ENCODE assay signal across 19 cellular contexts in genomic region chr4:95761871-95762270, GRCh38.
"Had no signal": no experiment of that assay in that cellular context is flagged by ENCODE, and none has a peak within 500 bp of the region (broad histone marks: within the 10 kb centered on the region; RNA-seq: fewer than 3 reads in every experiment).

No MANE protein-coding gene starts in this region.

- H3K4me1 ChIP-seq: ascending aorta, heart right ventricle, lower lobe of right lung, sigmoid colon, tibial artery, vagina had no signal

- ATAC-seq: activated naive CD8-positive, alpha-beta T cell treated with anti-CD3 and anti-CD28 coated beads, Interleukin-2, amount 50 U/mL, for 24 hours; heart right ventricle; left colon; lower lobe of right lung had no signal

- H3K4me3 ChIP-seq: ascending aorta, heart right ventricle, lower lobe of right lung, ovary, sigmoid colon, tibial artery, vagina had no signal

- H3K27ac ChIP-seq: ascending aorta, heart right ventricle, lower lobe of right lung, ovary, sigmoid colon, tibial artery, vagina, VCaP had no signal

- H3K9me3 ChIP-seq: ascending aorta, lower lobe of right lung, ovary, sigmoid colon, tibial artery, vagina had no signal

- DNase-seq: activated CD4-positive, alpha-beta T cell treated with anti-CD3 and anti-CD28 coated beads for 1 hour; activated CD4-positive, alpha-beta T cell treated with anti-CD3 and anti-CD28 coated beads, Interleukin-2, amount 50 U/mL, for 4 hours; activated naive CD4-positive, alpha-beta T cell treated with anti-CD3 and anti-CD28 coated beads for 36 hours; activated naive CD8-positive, alpha-beta T cell treated with anti-CD3 and anti-CD28 coated beads, Interleukin-2, amount 50 U/mL, for 24 hours; central memory CD4-positive, alpha-beta T cell; cortex of kidney; effector CD4-positive, alpha-beta T cell; heart right ventricle; left colon; lower lobe of right lung; ovary; sigmoid colon; stimulated activated CD4-positive, alpha-beta T cell treated with anti-CD3 and anti-CD28 coated beads, Interleukin-4, amount 100 ng/mL, for 1 hour; stimulated activated naive CD4-positive, alpha-beta T cell; T-helper 1 cell; tibial artery had no signal

- H3K36me3 ChIP-seq: ascending aorta, heart right ventricle, lower lobe of right lung, ovary, sigmoid colon, tibial artery, vagina had no signal

- H3K27me3 ChIP-seq: ascending aorta, heart right ventricle, ovary, sigmoid colon, tibial artery, vagina had no signal
